In genomic region chr21:26512664-26513063, GRCh38 we compare ENCODE assay signal across 18 cellular contexts.
A peak's percentile ranks its signal among the peaks of the same experiment; 100 is the strongest.
DNase-seq lines count a peak whose midpoint lies in the region; ATAC-seq, FAIRE-seq and TF ChIP-seq lines count a peak whose summit lies in the region.
"Had no signal": no experiment of that assay in that cellular context is flagged by ENCODE, and none has a peak within 500 bp of the region (broad histone marks: within the 10 kb centered on the region; RNA-seq: fewer than 3 reads in every experiment).

No MANE protein-coding gene starts in this region.

- H4K5ac ChIP-seq in H1 (ENCODE audit: insufficient read length, low read depth, low read length) = no peak overlapping the region

- 57% methylated on average over 5 of the region's 5 CpGs; no CpG with 5 or more reads in 1 of the 2 experiments for WGBS in H1 (ENCODE audit: extremely low coverage in 1 of 2, insufficient coverage in 1 of 2, insufficient read length in 1 of 2, insufficient replicate concordance in 2 of 2, low coverage in 1 of 2, low lambda C conversion rate in 2 of 2, missing lambda C conversion rate in 1 of 2), 2 experiments

- H3F3A ChIP-seq in GM23338 (replicated peaks; ENCODE audit: low read depth) = no peaks in the 10 kb centered on the region

- no peaks in the 10 kb centered on the region for H3K23me2 ChIP-seq in H1 (ENCODE audit: low read depth, low read length)

- H4K8ac ChIP-seq in H1 (ENCODE audit: extremely low read depth, insufficient read depth, low read length) = no peak overlapping the region

- H3K79me2 ChIP-seq in GM23338 (replicated peaks; ENCODE audit: insufficient read depth) = 0 out of 2 replicates have a peak, but pooled peaks cover 5% of the 10 kb centered on the region
- no peaks in the 10 kb centered on the region for H3K79me2 ChIP-seq in H1 (ENCODE audit: control insufficient read depth in 1 of 2, insufficient read depth in 2 of 2, low read length in 2 of 2)

- H3K4me1 Mint-ChIP-seq in GM23338 (peaks cover 17% of the 10 kb centered on the region; the same call in 2 of the 3 replicates), neural crest cell (peaks cover 4% of the 10 kb centered on the region)
- H3K4me1 Mint-ChIP-seq: B cell, IgD-negative memory B cell had no signal

- no peak overlapping the region for H2BK5ac ChIP-seq in H1 (ENCODE audit: low read depth, low read length)

- DNase-seq in GM23338 (ENCODE audit: low spot score) (peak; percentile 34), H1 (ENCODE audit: low read depth in 1 of 2, low spot score in 2 of 2) (no peak), neural crest cell (ENCODE audit: low read depth, low spot score) (no peak), NCI-H446 treated with DMSO at 0.1 percent for 48 hours (lab: John Stamatoyannopoulos, UW) (no peak), GM13976 (ENCODE audit: low spot score) (no peak), OCI-M1 (lab: John Stamatoyannopoulos, UW) (no peak)
- DNase-seq: Calu3; CD8-positive, alpha-beta T cell; DMS79 treated with DMSO at 0.1 percent for 48 hours; GF-D8; KBM-7 had no signal

- 0 out of 2 replicates have a peak overlapping the region, but pooled peaks have one; percentile 5 for H3K4me2 ChIP-seq in GM23338
- H3K4me2 ChIP-seq in H1 (ENCODE audit: insufficient read depth in 1 of 2, low read depth in 2 of 2, low read length in 2 of 2) = peak overlapping the region in 1 of 2 experiments; percentile 66; a peak in 2 of 4 replicates
- H3K4me2 ChIP-seq: BLaER1 treated with 17β-estradiol and CSF1 and Interleukin-3, amounts not matched to agents 10 nM and 100 nM had no signal

- H3K27ac ChIP-seq in GM23338 (ENCODE audit: low read depth) (peak overlapping the region; percentile 30; the same call in 1 of the 2 replicates), HUES48 (ENCODE audit: low read depth, low read length) (peak overlapping the region; percentile 2), H1 (ENCODE audit: low read depth, low read length) (no peak overlapping the region)
- H3K27ac ChIP-seq: BLaER1 treated with 17β-estradiol and CSF1 and Interleukin-3, amounts not matched to agents 10 nM and 100 nM had no signal

- H3K36me3 ChIP-seq in GM23338 (ENCODE audit: insufficient read depth) = no peaks in the 10 kb centered on the region
- no peaks in the 10 kb centered on the region for H3K36me3 ChIP-seq in HUES48 (ENCODE audit: control insufficient read depth, insufficient read depth, low read length)
- no peaks in the 10 kb centered on the region for H3K36me3 ChIP-seq in H1 (ENCODE audit: control insufficient read depth in 2 of 4, insufficient read depth in 4 of 4, low read length in 3 of 4)
- H3K36me3 ChIP-seq: BLaER1 treated with 17β-estradiol and CSF1 and Interleukin-3, amounts not matched to agents 10 nM and 100 nM had no signal

- H4K91ac ChIP-seq in H1 (replicated peaks; ENCODE audit: insufficient read length, low read length) = no peak overlapping the region

- in situ Hi-C loops in GM13976 (cut with MboI; ENCODE audit: low sequenced_read_pairs, unreplicated experiment) = no loop called here

- H3K4me1 ChIP-seq in GM23338 (ENCODE audit: insufficient read depth) = peaks cover 13% of the 10 kb centered on the region
- H3K4me1 ChIP-seq in HUES48 (ENCODE audit: control insufficient read depth, insufficient read depth, low read length) = peaks cover 11% of the 10 kb centered on the region
- H3K4me1 ChIP-seq in H1 (replicated peaks in 1 of 4; ENCODE audit: control insufficient read depth in 3 of 4, insufficient read depth in 4 of 4, low read length in 3 of 4) = peaks cover 3 to 11% (median 8%) of the 10 kb centered on the region in 4 experiments; a peak in 6 of 7 replicates
- H3K4me1 ChIP-seq: BLaER1 treated with 17β-estradiol and CSF1 and Interleukin-3, amounts not matched to agents 10 nM and 100 nM had no signal

- TF ChIP-seq CTCF in GM23338 (conservative IDR thresholded peaks at IDR 0.05; ENCODE audit: low read depth in 2 of 2) = no peak
- TF ChIP-seq CTCF in H1 (IDR thresholded peaks at IDR 0.05; ENCODE audit: control extremely low read depth in 1 of 3, insufficient read depth in 1 of 3, low read depth in 1 of 3, low read length in 3 of 3) = no peak
- TF ChIP-seq CTCF in neural crest cell (conservative IDR thresholded peaks at IDR 0.05) = no peak
- TF ChIP-seq CTCF in GM13976 (IDR thresholded peaks at IDR 0.05; ENCODE audit: borderline replicate concordance, control extremely low read depth, extremely low read depth, insufficient read depth, missing control alignments) = no peak

- H3K23ac ChIP-seq in H1 (ENCODE audit: insufficient read length) = no peak overlapping the region

- H3K18ac ChIP-seq in H1 (ENCODE audit: extremely low read depth, low read length) = no peak overlapping the region

- no peak overlapping the region for H3K4ac ChIP-seq in H1 (replicated peaks; ENCODE audit: insufficient read length, low read depth, low read length)

- H3K27ac Mint-ChIP-seq in GM23338 = peak overlapping the region; percentile 5; the same call in 1 of the 2 replicates
- H3K27ac Mint-ChIP-seq in neural crest cell (ENCODE audit: unreplicated experiment) = peak overlapping the region; percentile 14
- H3K27ac Mint-ChIP-seq: B cell; CD8-positive, alpha-beta T cell; IgD-negative memory B cell had no signal

- H3K4me3 Mint-ChIP-seq in GM23338 = no peak overlapping the region
- no peak overlapping the region for H3K4me3 Mint-ChIP-seq in neural crest cell
- H3K4me3 Mint-ChIP-seq: B cell; CD8-positive, alpha-beta T cell; IgD-negative memory B cell had no signal

- H3K4me3 ChIP-seq in GM23338 (no peak overlapping the region), HUES48 (ENCODE audit: low read depth, low read length) (no peak overlapping the region), H1 (ENCODE audit: extremely low read depth in 1 of 4, insufficient read depth in 2 of 4, low read depth in 3 of 4, low read length in 4 of 4) (no peak overlapping the region)
- H3K4me3 ChIP-seq: BLaER1 treated with 17β-estradiol and CSF1 and Interleukin-3, amounts not matched to agents 10 nM and 100 nM had no signal

- no peaks in the 10 kb centered on the region for H3K27me3 ChIP-seq in GM23338 (ENCODE audit: insufficient read depth)
- H3K27me3 ChIP-seq in HUES48 (ENCODE audit: control insufficient read depth, insufficient read depth, low read length) = no peaks in the 10 kb centered on the region
- H3K27me3 ChIP-seq in H1 (replicated peaks in 1 of 4; ENCODE audit: control insufficient read depth in 3 of 4, extremely low read depth in 1 of 4, insufficient read depth in 3 of 4, low read length in 3 of 4) = no peaks in the 10 kb centered on the region
- H3K27me3 ChIP-seq: BLaER1 treated with 17β-estradiol and CSF1 and Interleukin-3, amounts not matched to agents 10 nM and 100 nM had no signal

- no peaks in the 10 kb centered on the region for H3K9me3 Mint-ChIP-seq in GM23338
- no peaks in the 10 kb centered on the region for H3K9me3 Mint-ChIP-seq in neural crest cell
- H3K9me3 Mint-ChIP-seq: CD8-positive, alpha-beta T cell; IgD-negative memory B cell had no signal

- H3K27me3 Mint-ChIP-seq in GM23338 (ENCODE audit: insufficient read depth, low read depth, poor library complexity) (no peaks in the 10 kb centered on the region), neural crest cell (ENCODE audit: low read depth) (no peaks in the 10 kb centered on the region)
- H3K27me3 Mint-ChIP-seq: B cell, IgD-negative memory B cell had no signal

- H2BK15ac ChIP-seq in H1 (ENCODE audit: low read length) = no peak overlapping the region

- H2BK20ac ChIP-seq in H1 (ENCODE audit: low read length) = no peak overlapping the region

- peaks cover 2% of the 10 kb centered on the region; the same call in 1 of the 3 replicates for H3K36me3 Mint-ChIP-seq in GM23338 (ENCODE audit: low read depth)
- H3K36me3 Mint-ChIP-seq in neural crest cell (ENCODE audit: low read depth) = peaks cover 3% of the 10 kb centered on the region
- H3K36me3 Mint-ChIP-seq: CD8-positive, alpha-beta T cell; IgD-negative memory B cell had no signal

- POLR2A ChIA-PET in H1 (lab: Charles Lee; ENCODE audit: partially characterized antibody) = interaction anchor here (0.6 kb wide), 1 partner anchor 116 kb away, joined by 3 read pairs; no protein-coding TSS in a partner anchor

- no peak overlapping the region for H3K56ac ChIP-seq in H1 (replicated peaks; ENCODE audit: insufficient read length, low read depth, low read length)

- CTCF ChIA-PET in H1 (lab: Charles Lee; ENCODE audit: partially characterized antibody) = no interaction called here

- ATAC-seq in GM23338 = peak; percentile 75
- ATAC-seq: CD8-positive, alpha-beta T cell; HepG2 had no signal

- no peak overlapping the region for H2AFZ ChIP-seq in GM23338
- no peak overlapping the region for H2AFZ ChIP-seq in H1 (ENCODE audit: low read length)

- no peaks in the 10 kb centered on the region for H4K20me1 ChIP-seq in GM23338 (replicated peaks; ENCODE audit: insufficient read depth)
- H4K20me1 ChIP-seq in H1 (replicated peaks in 1 of 2; ENCODE audit: control insufficient read depth in 1 of 2, insufficient read depth in 2 of 2, low read length in 2 of 2) = peaks cover 0 to 2% of the 10 kb centered on the region in 2 experiments
- H4K20me1 ChIP-seq: BLaER1 treated with 17β-estradiol and CSF1 and Interleukin-3, amounts not matched to agents 10 nM and 100 nM had no signal

- TF ChIP-seq RAD21 in H1 (IDR thresholded peaks at IDR 0.05 in 1 of 2, conservative IDR thresholded peaks at IDR 0.05 in 1 of 2; ENCODE audit: low read depth in 2 of 2, low read length in 2 of 2) = no peak

- no peaks in the 10 kb centered on the region for H3K9me3 ChIP-seq in HUES48 (ENCODE audit: control insufficient read depth, insufficient read depth, low read length)
- no peaks in the 10 kb centered on the region for H3K9me3 ChIP-seq in H1 (ENCODE audit: insufficient read depth in 2 of 2, low read depth in 1 of 2, low read length in 1 of 2)
- H3K9me3 ChIP-seq: BLaER1 treated with 17β-estradiol and CSF1 and Interleukin-3, amounts not matched to agents 10 nM and 100 nM had no signal

- no peak overlapping the region for H2BK120ac ChIP-seq in H1 (replicated peaks; ENCODE audit: low read depth, low read length)

- TF ChIP-seq POLR2A in H1 (IDR thresholded peaks at IDR 0.05; ENCODE audit: control extremely low read depth in 1 of 2, low read depth in 2 of 2, low read length in 2 of 2) = no peak

- no peak overlapping the region for H3K14ac ChIP-seq in H1 (ENCODE audit: insufficient read length)

- no peak overlapping the region for H2BK12ac ChIP-seq in H1 (ENCODE audit: low read depth, low read length)

- no peak overlapping the region for H2AK5ac ChIP-seq in H1 (ENCODE audit: low read depth, low read length)

- no peak for TF ChIP-seq EP300 in H1 (IDR thresholded peaks at IDR 0.05; ENCODE audit: borderline replicate concordance in 1 of 2, low read depth in 2 of 2, low read length in 2 of 2)

- no peak for FAIRE-seq in H1 (lab: Jason Lieb, UNC)
- FAIRE-seq: H54, HepG2, HTR-8/SVneo had no signal

- H3K9ac ChIP-seq in HUES48 (ENCODE audit: low read depth, low read length) = no peak overlapping the region
- H3K9ac ChIP-seq in H1 (replicated peaks in 1 of 4; ENCODE audit: extremely low read depth in 1 of 4, low read depth in 3 of 4, low read length in 3 of 4) = no peak overlapping the region
- H3K9ac ChIP-seq: BLaER1 treated with 17β-estradiol and CSF1 and Interleukin-3, amounts not matched to agents 10 nM and 100 nM had no signal

- no peaks in the 10 kb centered on the region for H3K9me2 ChIP-seq in GM23338 (ENCODE audit: insufficient read depth)

- no peaks in the 10 kb centered on the region for H3K79me1 ChIP-seq in H1 (ENCODE audit: low read depth, low read length)

TF ChIP-seq in H1, 55 proteins besides CTCF, POLR2A, EP300 and RAD21 (continues in another document):
- TF ChIP-seq EZH2 (IDR thresholded peaks at IDR 0.05; ENCODE audit: low read depth, low read length, severe bottlenecking) = no peak
